In genomic region chr13:110533771-110534670, GRCh38 we compare ENCODE assay signal across 16 cellular contexts.
"Had no signal": no experiment of that assay in that cellular context is flagged by ENCODE, and none has a peak within 500 bp of the region (broad histone marks: within the 10 kb centered on the region; RNA-seq: fewer than 3 reads in every experiment).

No MANE protein-coding gene starts in this region.

- H3K27me3 ChIP-seq: testis had no signal

- H3K27me3 Mint-ChIP-seq: activated CD8-positive, alpha-beta T cell treated with anti-CD3 and anti-CD28 coated beads for 36 hours; activated naive CD8-positive, alpha-beta T cell treated with anti-CD3 and anti-CD28 coated beads, Interleukin-2, amount 50 U/mL, for 24 hours; effector memory CD8-positive, alpha-beta T cell; naive thymus-derived CD8-positive, alpha-beta T cell had no signal

- H3K27ac ChIP-seq: lower lobe of right lung, testis had no signal

- H3K36me3 Mint-ChIP-seq: naive thymus-derived CD8-positive, alpha-beta T cell had no signal

- H3K9me3 Mint-ChIP-seq: activated CD8-positive, alpha-beta T cell treated with anti-CD3 and anti-CD28 coated beads for 36 hours; activated naive CD8-positive, alpha-beta T cell treated with anti-CD3 and anti-CD28 coated beads, Interleukin-2, amount 50 U/mL, for 24 hours; effector memory CD8-positive, alpha-beta T cell; T-helper 2 cell treated with Interferon-gamma antibody and Interleukin-4, amounts not matched to agents 5 μg/mL and 100 μg/mL, for 36 hours had no signal

- ATAC-seq: activated CD8-positive, alpha-beta T cell treated with anti-CD3 and anti-CD28 coated beads for 36 hours; activated naive CD8-positive, alpha-beta T cell treated with anti-CD3 and anti-CD28 coated beads, Interleukin-2, amount 50 U/mL, for 24 hours; effector memory CD8-positive, alpha-beta T cell; lower lobe of right lung; mucosa of descending colon; naive thymus-derived CD8-positive, alpha-beta T cell; sciatic nerve; stimulated activated naive CD8-positive, alpha-beta T cell treated with anti-CD3 and anti-CD28 coated beads, Interleukin-15, Interleukin-2, amounts not matched to agents 100 U/mL and 50 U/mL, for 24 hours had no signal

- DNase-seq: activated CD8-positive, alpha-beta T cell treated with anti-CD3 and anti-CD28 coated beads for 36 hours; activated naive CD4-positive, alpha-beta T cell treated with Interleukin-2 at 50 U/mL for 16 hours; activated naive CD8-positive, alpha-beta T cell treated with anti-CD3 and anti-CD28 coated beads, Interleukin-2, amount 50 U/mL, for 24 hours; central memory CD4-positive, alpha-beta T cell; cortex of kidney; effector memory CD8-positive, alpha-beta T cell; kidney glomerular epithelial cell; lower lobe of right lung; mucosa of descending colon; stimulated activated CD4-positive, alpha-beta T cell treated with anti-CD3 and anti-CD28 coated beads, Interleukin-4, amount 100 ng/mL, for 1 hour; stimulated activated CD8-positive, alpha-beta memory T cell treated with anti-CD3 and anti-CD28 coated beads, Interleukin-4, amount 100 ng/mL, for 48 hours; stimulated activated naive CD8-positive, alpha-beta T cell treated with anti-CD3 and anti-CD28 coated beads, Interleukin-15, Interleukin-2, amounts not matched to agents 100 U/mL and 50 U/mL, for 24 hours; testis had no signal

- H3K9me3 ChIP-seq: lower lobe of right lung, mucosa of descending colon, testis had no signal

- H3K27ac Mint-ChIP-seq: activated CD8-positive, alpha-beta T cell treated with anti-CD3 and anti-CD28 coated beads for 36 hours; activated naive CD8-positive, alpha-beta T cell treated with anti-CD3 and anti-CD28 coated beads, Interleukin-2, amount 50 U/mL, for 24 hours; effector memory CD8-positive, alpha-beta T cell; T-helper 2 cell treated with Interferon-gamma antibody and Interleukin-4, amounts not matched to agents 5 μg/mL and 100 μg/mL, for 36 hours had no signal

- H3K4me3 Mint-ChIP-seq: activated CD8-positive, alpha-beta T cell treated with anti-CD3 and anti-CD28 coated beads for 36 hours; activated naive CD8-positive, alpha-beta T cell treated with anti-CD3 and anti-CD28 coated beads, Interleukin-2, amount 50 U/mL, for 24 hours; effector memory CD8-positive, alpha-beta T cell; naive thymus-derived CD8-positive, alpha-beta T cell; T-helper 2 cell treated with Interferon-gamma antibody and Interleukin-4, amounts not matched to agents 5 μg/mL and 100 μg/mL, for 36 hours had no signal

- H3K4me3 ChIP-seq: lower lobe of right lung, mucosa of descending colon, testis had no signal
